ENCODE assay signal across 16 cellular contexts in genomic region chr6:15776458-15776980, GRCh38.
A peak's percentile ranks its signal among the peaks of the same experiment; 100 is the strongest.
DNase-seq lines count a peak whose midpoint lies in the region; ATAC-seq and TF ChIP-seq lines count a peak whose summit lies in the region.
"Had no signal": no experiment of that assay in that cellular context is flagged by ENCODE, and none has a peak within 500 bp of the region (broad histone marks: within the 10 kb centered on the region; RNA-seq: fewer than 3 reads in every experiment).

No MANE protein-coding gene starts in this region.

- CTCF ChIA-PET in HEK293T (lab: Yijun Ruan, JAX) = no interaction called here

- POLR2A ChIA-PET in HEK293T (lab: Yijun Ruan, JAX) = no interaction called here

- H3K27me3 Mint-ChIP-seq in memory B cell = peaks cover 2% of the 10 kb centered on the region

- H3K4me1 Mint-ChIP-seq in memory B cell = peaks cover 2% of the 10 kb centered on the region
- H3K4me1 Mint-ChIP-seq: CD4-positive, alpha-beta memory T cell had no signal

- no peak overlapping the region for H3K4me3 Mint-ChIP-seq in memory B cell
- H3K4me3 Mint-ChIP-seq: CD4-positive, alpha-beta memory T cell had no signal

- DNase-seq in memory B cell (ENCODE audit: low spot score in 2 of 2) = no peak
- no peak for DNase-seq in HEK293T (ENCODE audit: extremely low spot score)
- no peak for DNase-seq in iPS-NIHi7 (ENCODE audit: extremely low spot score)
- DNase-seq in hippocampal formation (lab: John Stamatoyannopoulos, UW) = no peak
- DNase-seq in T1000 (lab: John Stamatoyannopoulos, UW) = no peak
- DNase-seq: activated CD4-positive, CD25-positive, alpha-beta regulatory T cell treated with anti-CD3 and anti-CD28 coated beads, Interleukin-2, amount 50 U/mL, for 72 hours; body of pancreas; CD4-positive, alpha-beta memory T cell; heart right ventricle; NCI-H1092 treated with DMSO at 0.1 percent for 48 hours; NCI-H82; nucleus accumbens; SJCRH30 had no signal

- no peaks in the 10 kb centered on the region for H3K36me3 Mint-ChIP-seq in memory B cell
- H3K36me3 Mint-ChIP-seq: CD4-positive, alpha-beta memory T cell had no signal

- ATAC-seq in GM18502 (IDR thresholded peaks at IDR 0.05; ENCODE audit: poor library complexity, unreplicated experiment) (peak; percentile 69), GM19351 (IDR thresholded peaks at IDR 0.05; ENCODE audit: unreplicated experiment) (peak; percentile 84), HG03521 (IDR thresholded peaks at IDR 0.05; ENCODE audit: unreplicated experiment) (peak; percentile 46), memory B cell (ENCODE audit: low read depth) (peak; percentile 22)
- ATAC-seq: body of pancreas, heart right ventricle had no signal

- H3K27ac Mint-ChIP-seq in memory B cell = no peak overlapping the region
- H3K27ac Mint-ChIP-seq: CD4-positive, alpha-beta memory T cell had no signal

- H3K9me3 Mint-ChIP-seq in memory B cell = no peaks in the 10 kb centered on the region
- H3K9me3 Mint-ChIP-seq: CD4-positive, alpha-beta memory T cell had no signal

TF ChIP-seq in HEK293T, 16 proteins besides CTCF, POLR2A, EP300 and RAD21:
- TF ChIP-seq SP1 (IDR thresholded peaks at IDR 0.05) (no peak), SUZ12 (IDR thresholded peaks at IDR 0.05) (no peak), FOXM1 (IDR thresholded peaks at IDR 0.05; ENCODE audit: borderline replicate concordance) (no peak), FOXK2 (IDR thresholded peaks at IDR 0.05) (no peak), L3MBTL2 (conservative IDR thresholded peaks at IDR 0.05) (no peak), LEF1 (IDR thresholded peaks at IDR 0.05; ENCODE audit: borderline replicate concordance) (no peak), CTBP1 (IDR thresholded peaks at IDR 0.05; ENCODE audit: borderline replicate concordance) (no peak), NFRKB (IDR thresholded peaks at IDR 0.05) (no peak), BHLHE40 (IDR thresholded peaks at IDR 0.05; ENCODE audit: borderline replicate concordance) (no peak), PKNOX1 (IDR thresholded peaks at IDR 0.05) (no peak), FOXA1 (IDR thresholded peaks at IDR 0.05) (no peak), ARNT (IDR thresholded peaks at IDR 0.05) (no peak)

Comparison
In these comparisons a context has a peak if more than half of its experiments do, and no peak if none do; other contexts are left out.
1. ATAC-seq: peak in every context shown above with its lines; median percentile 84 in GM19351; 69 in GM18502; 46 in HG03521; 22 in memory B cell.